ENCODE assay signal across 21 cellular contexts in the genomic region with DNA sequence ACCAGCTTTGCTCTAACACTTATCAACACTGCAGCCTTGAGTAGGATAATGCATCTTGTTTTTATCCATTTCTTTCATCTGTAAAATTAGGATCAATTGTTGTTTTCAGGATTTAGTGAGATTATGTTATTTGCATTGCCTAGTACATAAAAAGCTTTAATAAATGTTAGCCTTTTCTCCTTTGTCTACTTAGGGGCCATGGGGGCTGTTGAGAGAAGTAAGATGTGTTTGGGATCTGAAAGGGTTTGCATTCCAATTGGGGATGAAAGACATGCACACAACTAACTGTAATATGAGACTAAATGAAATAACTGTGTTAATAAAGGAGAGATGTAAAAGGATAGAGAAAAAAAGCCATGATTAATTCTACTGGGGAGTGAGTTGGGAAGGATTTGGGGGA.
"Had no signal": no experiment of that assay in that cellular context is flagged by ENCODE, and none has a peak within 500 bp of the region (broad histone marks: within the 10 kb centered on the region; RNA-seq: fewer than 3 reads in every experiment).

No MANE protein-coding gene starts in this region.

- DNase-seq: colonic mucosa; cortex of kidney; dermis blood vessel endothelial cell; dorsolateral prefrontal cortex; effector CD4-positive, alpha-beta T cell; effector CD8-positive, alpha-beta T cell; effector memory CD4-positive, alpha-beta T cell; effector memory CD8-positive, alpha-beta T cell; endodermal cell; erythroblast; esophagus squamous epithelium; foreskin fibroblast; foreskin keratinocyte; foreskin melanocyte; gastrocnemius medialis; glutamatergic neuron; head of caudate nucleus; heart left ventricle had no signal

- H3K4me3 Mint-ChIP-seq: dendritic cell treated with granulocyte-macrophage colony-stimulating factor and Interleukin-4, amounts not matched to agents 40 ng/mL and 50 ng/mL, for 4 days; effector memory CD8-positive, alpha-beta T cell; endodermal cell had no signal

- H3K27ac Mint-ChIP-seq: dendritic cell treated with granulocyte-macrophage colony-stimulating factor and Interleukin-4, amounts not matched to agents 40 ng/mL and 50 ng/mL, for 4 days; effector memory CD8-positive, alpha-beta T cell; endodermal cell had no signal

- ATAC-seq: effector memory CD8-positive, alpha-beta T cell; esophagus mucosa; foreskin keratinocyte; gastrocnemius medialis; gastroesophageal sphincter; heart left ventricle had no signal

- H3K27me3 Mint-ChIP-seq: dendritic cell treated with granulocyte-macrophage colony-stimulating factor and Interleukin-4, amounts not matched to agents 40 ng/mL and 50 ng/mL, for 4 days; effector memory CD8-positive, alpha-beta T cell had no signal
